In the genomic region with DNA sequence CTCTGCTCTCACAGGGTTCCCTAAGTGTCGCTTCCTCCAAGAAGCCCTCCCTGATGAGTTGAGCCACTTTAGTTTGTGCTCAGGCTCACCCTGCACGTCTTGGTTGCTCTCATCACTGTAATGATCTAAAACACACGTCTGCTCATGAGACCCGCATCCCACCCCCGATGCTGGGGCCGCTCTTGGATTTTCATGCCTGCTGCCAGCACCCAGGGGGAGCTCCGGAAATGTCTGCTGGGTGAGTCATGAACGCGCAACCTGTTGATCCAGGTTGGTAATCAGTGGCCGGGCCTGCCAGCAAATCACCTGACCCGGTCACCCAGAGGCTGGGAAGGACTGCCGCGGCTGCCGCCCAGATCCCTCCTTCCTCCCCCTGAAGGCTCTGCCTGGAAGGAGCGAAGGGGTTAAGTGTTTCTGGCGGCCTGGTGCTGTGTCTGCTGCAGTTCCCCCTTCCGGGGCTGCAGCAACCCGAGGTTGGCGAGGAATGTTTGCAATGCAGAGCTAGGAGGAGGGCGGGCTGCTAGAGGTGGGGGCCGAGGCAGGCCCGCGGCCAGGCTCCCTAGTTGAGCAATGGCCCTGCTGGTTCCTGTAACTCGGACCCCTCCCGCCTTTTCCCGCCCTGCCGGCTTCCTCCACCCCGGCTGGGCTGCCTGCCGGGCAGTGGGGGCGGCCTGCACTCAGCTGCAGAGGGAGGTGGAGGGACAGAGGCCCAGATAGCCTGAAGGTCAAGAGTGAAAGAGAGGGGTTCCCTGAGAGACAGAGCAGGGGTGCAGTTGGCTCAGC, we compare ENCODE assay signal across 8 cellular contexts.
DNase-seq lines count a peak whose midpoint lies in the region; ATAC-seq, FAIRE-seq and TF ChIP-seq lines count a peak whose summit lies in the region.

No MANE protein-coding gene starts in this region.

- H3K4me3 ChIP-seq in fibroblast of pulmonary artery (replicated peaks; ENCODE audit: low read depth, low read length) = no peak overlapping the region
- H3K4me3 ChIP-seq in muscle layer of duodenum (ENCODE audit: low read depth in 1 of 2, low read length in 2 of 2) = peak overlapping the region in 1 of 2 donors; percentile 47

- H3K9me3 Mint-ChIP-seq in activated T-cell treated with anti-CD3 and anti-CD28 coated beads, Interleukin-2, amount 50 U/mL, for 24 hours = peaks cover 10% of the 10 kb centered on the region

- no peak for TF ChIP-seq CTCF in fibroblast of pulmonary artery (IDR thresholded peaks at IDR 0.05; ENCODE audit: low read length, missing control alignments)

- peak; percentile 77 for FAIRE-seq in urothelium cell line (lab: Jason Lieb, UNC)
- FAIRE-seq in GM12892 (lab: Jason Lieb, UNC) = no peak

- peaks cover 13 to 29% of the 10 kb centered on the region in 2 donors for H3K4me1 ChIP-seq in muscle layer of duodenum (ENCODE audit: control insufficient read depth in 1 of 2, insufficient read depth in 2 of 2, low read length in 2 of 2)

- H3K27me3 ChIP-seq in muscle layer of duodenum (ENCODE audit: low read depth, low read length) = no peaks in the 10 kb centered on the region

- H3K27me3 Mint-ChIP-seq in activated T-cell treated with anti-CD3 and anti-CD28 coated beads, Interleukin-2, amount 50 U/mL, for 24 hours = no peaks in the 10 kb centered on the region

- H3K27ac Mint-ChIP-seq in activated T-cell treated with anti-CD3 and anti-CD28 coated beads, Interleukin-2, amount 50 U/mL, for 24 hours = peak overlapping the region; percentile 2

- TF ChIP-seq POLR2A in GM12892 (IDR thresholded peaks at IDR 0.05; ENCODE audit: low read depth, low read length) = no peak

- no peak for ATAC-seq in HG02981 (IDR thresholded peaks at IDR 0.05; ENCODE audit: unreplicated experiment)

- peak overlapping the region; percentile 82 for H3K27ac ChIP-seq in muscle layer of duodenum (ENCODE audit: low read length)

- peaks cover 0 to 9% of the 10 kb centered on the region in 2 donors for H3K9me3 ChIP-seq in muscle layer of duodenum (ENCODE audit: control insufficient read depth in 1 of 2, low read length in 2 of 2)

- peak overlapping the region; percentile 35 for H3K4me3 Mint-ChIP-seq in activated T-cell treated with anti-CD3 and anti-CD28 coated beads, Interleukin-2, amount 50 U/mL, for 24 hours

- no peaks in the 10 kb centered on the region for H3K36me3 Mint-ChIP-seq in activated T-cell treated with anti-CD3 and anti-CD28 coated beads, Interleukin-2, amount 50 U/mL, for 24 hours (ENCODE audit: low read depth)

- H3K4me1 Mint-ChIP-seq in activated T-cell treated with anti-CD3 and anti-CD28 coated beads, Interleukin-2, amount 50 U/mL, for 24 hours (ENCODE audit: low read depth) = peaks cover 31% of the 10 kb centered on the region

- peak; percentile 97 for DNase-seq in EH (ENCODE audit: low read depth)
- DNase-seq in NCI-H1092 treated with DMSO at 0.1 percent for 48 hours (lab: John Stamatoyannopoulos, UW) = peak; percentile 64
- peak; percentile 53 for DNase-seq in activated T-cell treated with anti-CD3 and anti-CD28 coated beads, Interleukin-2, amount 50 U/mL, for 24 hours
- peak; percentile 98 for DNase-seq in fibroblast of pulmonary artery (ENCODE audit: low read depth)
- peak; percentile 96 for DNase-seq in urothelium cell line (ENCODE audit: low spot score)
- DNase-seq in GM12892 (ENCODE audit: insufficient read length) = no peak

- no peaks in the 10 kb centered on the region for H3K36me3 ChIP-seq in muscle layer of duodenum (ENCODE audit: control insufficient read depth in 1 of 2, insufficient read depth in 2 of 2, low read length in 2 of 2)
